33 cellular contexts compared by ENCODE assay signal in the genomic region with DNA sequence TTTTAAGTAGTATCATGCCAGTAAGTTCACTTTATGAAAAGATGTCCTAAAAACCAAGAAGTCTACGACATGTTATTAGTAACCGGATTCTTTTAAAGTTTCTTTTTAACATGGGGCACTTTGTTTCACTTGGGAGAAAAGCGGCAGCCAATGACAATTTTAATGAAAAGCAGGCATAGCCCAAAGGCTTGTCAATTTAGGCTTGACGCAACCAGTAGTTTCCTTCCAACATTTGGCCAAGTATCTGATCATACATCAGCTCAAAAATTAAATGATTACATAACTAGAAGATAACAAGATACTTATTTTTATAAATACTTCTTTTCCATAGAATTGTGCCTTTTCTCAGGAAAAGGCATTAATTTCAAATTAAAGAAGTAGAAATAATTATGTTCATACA.
"Had no signal": no experiment of that assay in that cellular context is flagged by ENCODE, and none has a peak within 500 bp of the region (broad histone marks: within the 10 kb centered on the region; RNA-seq: fewer than 3 reads in every experiment).

No MANE protein-coding gene starts in this region.

- H3K9me3 Mint-ChIP-seq: activated B cell treated with CpG ODN at 0.5 μM for 24 hours; activated CD4-positive, alpha-beta memory T cell treated with anti-CD3 and anti-CD28 coated beads, Interleukin-2, amount 10 ng/mL, durations not matched to agents 7 days and 5 days; activated naive CD4-positive, alpha-beta T cell treated with anti-CD3 and anti-CD28 coated beads, Interleukin-2, amount 10 ng/mL, durations not matched to agents 7 days and 5 days; activated naive CD4-positive, alpha-beta T cell treated with anti-CD3 and anti-CD28 coated beads, Interleukin-2, amount 50 U/mL, for 24 hours; activated naive CD8-positive, alpha-beta T cell treated with anti-CD3 and anti-CD28 coated beads, Interleukin-2, amount 50 U/mL, for 24 hours; activated T-cell treated with anti-CD3 and anti-CD28 coated beads, Interleukin-2, amount 50 U/mL, for 24 hours; activated T-helper 2 cell treated with anti-CD3 and anti-CD28 coated beads, Interferon-gamma antibody, Interleukin-2, Interleukin-4, amounts not matched to agents 10 μg/mL and 5 μg/mL and 100 μg/mL, durations not matched to agents 14 hours and 24 hours and 36 hours; brain; central memory CD8-positive, alpha-beta T cell; T-cell had no signal

- H3K4me1 ChIP-seq: ascending aorta had no signal

- H3K27me3 Mint-ChIP-seq: activated B cell treated with CpG ODN at 0.5 μM for 24 hours; activated CD4-positive, alpha-beta memory T cell treated with anti-CD3 and anti-CD28 coated beads, Interleukin-2, amount 10 ng/mL, durations not matched to agents 7 days and 5 days; activated CD4-positive, alpha-beta T cell treated with anti-CD3 and anti-CD28 coated beads, Interleukin-2, amount 10 ng/mL, durations not matched to agents 24 days and 14 days; activated CD8-positive, alpha-beta memory T cell treated with anti-CD3 and anti-CD28 coated beads, Interleukin-2, amount 10 ng/mL, durations not matched to agents 7 days and 5 days; activated naive CD4-positive, alpha-beta T cell treated with anti-CD3 and anti-CD28 coated beads, Interleukin-2, amount 10 ng/mL, durations not matched to agents 7 days and 5 days; activated naive CD4-positive, alpha-beta T cell treated with anti-CD3 and anti-CD28 coated beads, Interleukin-2, amount 50 U/mL, for 24 hours; activated naive CD8-positive, alpha-beta T cell; activated naive CD8-positive, alpha-beta T cell treated with anti-CD3 and anti-CD28 coated beads, Interleukin-2, amount 10 ng/mL, durations not matched to agents 7 days and 5 days; activated naive CD8-positive, alpha-beta T cell treated with anti-CD3 and anti-CD28 coated beads, Interleukin-2, amount 50 U/mL, for 24 hours; activated T-cell treated with anti-CD3 and anti-CD28 coated beads, Interleukin-2, amount 50 U/mL, for 24 hours; brain; central memory CD8-positive, alpha-beta T cell; T-cell; T-helper 17 cell had no signal

- ATAC-seq: activated CD8-positive, alpha-beta memory T cell treated with anti-CD3 and anti-CD28 coated beads, Interleukin-2, amount 10 ng/mL, durations not matched to agents 7 days and 5 days; activated CD8-positive, alpha-beta T cell treated with anti-CD3 and anti-CD28 coated beads, Interleukin-2, amount 10 ng/mL, durations not matched to agents 7 days and 5 days; activated naive CD8-positive, alpha-beta T cell treated with anti-CD3 and anti-CD28 coated beads, Interleukin-2, amount 50 U/mL, for 24 hours; T-cell; T-helper 17 cell had no signal

- H3K27me3 ChIP-seq: ascending aorta, cardiac muscle cell had no signal

- DNase-seq: activated B cell treated with CpG ODN at 0.5 μM for 24 hours; activated CD4-positive, alpha-beta memory T cell treated with anti-CD3 and anti-CD28 coated beads, Interleukin-2, amount 10 ng/mL, durations not matched to agents 7 days and 5 days; activated CD4-positive, alpha-beta T cell treated with anti-CD3 and anti-CD28 coated beads for 4 hours; activated CD4-positive, alpha-beta T cell treated with anti-CD3 and anti-CD28 coated beads, Interleukin-2, amount 10 ng/mL, durations not matched to agents 24 days and 14 days; activated CD4-positive, alpha-beta T cell treated with anti-CD3 and anti-CD28 coated beads, Interleukin-2, amount 50 U/mL, for 48 hours; activated CD4-positive, CD25-positive, alpha-beta regulatory T cell treated with anti-CD3 and anti-CD28 coated beads, Interleukin-2, amount 50 U/mL, for 72 hours; activated CD8-positive, alpha-beta memory T cell treated with anti-CD3 and anti-CD28 coated beads for 24 hours; activated CD8-positive, alpha-beta memory T cell treated with anti-CD3 and anti-CD28 coated beads, Interleukin-2, amount 10 ng/mL, durations not matched to agents 7 days and 5 days; activated CD8-positive, alpha-beta memory T cell treated with anti-CD3 and anti-CD28 coated beads, Interleukin-2, amount 50 U/mL, for 48 hours; activated CD8-positive, alpha-beta T cell treated with anti-CD3 and anti-CD28 coated beads, Interleukin-2, amount 10 ng/mL, durations not matched to agents 7 days and 5 days; activated effector memory CD4-positive, alpha-beta T cell treated with Interleukin-2 at 50 U/mL for 16 hours; activated gamma-delta T cell; activated naive CD4-positive, alpha-beta T cell treated with anti-CD3 and anti-CD28 coated beads, Interleukin-2, amount 10 ng/mL, durations not matched to agents 7 days and 5 days; activated naive CD4-positive, alpha-beta T cell treated with Interleukin-2 at 50 U/mL for 16 hours; activated naive CD8-positive, alpha-beta T cell treated with anti-CD3 and anti-CD28 coated beads, Interleukin-2, amount 10 ng/mL, durations not matched to agents 7 days and 5 days; activated naive CD8-positive, alpha-beta T cell treated with anti-CD3 and anti-CD28 coated beads, Interleukin-2, amount 50 U/mL, for 24 hours; activated T-cell treated with anti-CD3 and anti-CD28 coated beads, Interleukin-2, amount 50 U/mL, for 24 hours; activated T-cell treated with anti-CD3 and anti-CD28 coated beads, Interleukin-2, amount 50 U/mL, for 48 hours; amygdala; anterior cingulate cortex; caudate nucleus; cerebellar nuclear complex; T-cell; T-helper 17 cell; T1000 had no signal

- H3K4me3 Mint-ChIP-seq: activated B cell treated with CpG ODN at 0.5 μM for 24 hours; activated CD4-positive, alpha-beta memory T cell treated with anti-CD3 and anti-CD28 coated beads, Interleukin-2, amount 10 ng/mL, durations not matched to agents 7 days and 5 days; activated CD4-positive, alpha-beta T cell treated with anti-CD3 and anti-CD28 coated beads, Interleukin-2, amount 10 ng/mL, durations not matched to agents 24 days and 14 days; activated CD8-positive, alpha-beta memory T cell treated with anti-CD3 and anti-CD28 coated beads, Interleukin-2, amount 10 ng/mL, durations not matched to agents 7 days and 5 days; activated CD8-positive, alpha-beta T cell treated with anti-CD3 and anti-CD28 coated beads, Interleukin-2, amount 10 ng/mL, durations not matched to agents 7 days and 5 days; activated naive CD4-positive, alpha-beta T cell treated with anti-CD3 and anti-CD28 coated beads, Interleukin-2, amount 10 ng/mL, durations not matched to agents 7 days and 5 days; activated naive CD4-positive, alpha-beta T cell treated with anti-CD3 and anti-CD28 coated beads, Interleukin-2, amount 50 U/mL, for 24 hours; activated naive CD8-positive, alpha-beta T cell; activated naive CD8-positive, alpha-beta T cell treated with anti-CD3 and anti-CD28 coated beads, Interleukin-2, amount 10 ng/mL, durations not matched to agents 7 days and 5 days; activated naive CD8-positive, alpha-beta T cell treated with anti-CD3 and anti-CD28 coated beads, Interleukin-2, amount 50 U/mL, for 24 hours; activated T-cell treated with anti-CD3 and anti-CD28 coated beads, Interleukin-2, amount 50 U/mL, for 24 hours; brain; central memory CD8-positive, alpha-beta T cell; T-cell; T-helper 17 cell had no signal

- H3K27ac ChIP-seq: ascending aorta, cardiac muscle cell, VCaP had no signal

- H3K4me3 ChIP-seq: ascending aorta, cardiac muscle cell had no signal

- H3K4me1 Mint-ChIP-seq: activated B cell treated with CpG ODN at 0.5 μM for 24 hours; activated CD8-positive, alpha-beta memory T cell treated with anti-CD3 and anti-CD28 coated beads, Interleukin-2, amount 10 ng/mL, durations not matched to agents 7 days and 5 days; activated naive CD4-positive, alpha-beta T cell treated with anti-CD3 and anti-CD28 coated beads, Interleukin-2, amount 10 ng/mL, durations not matched to agents 7 days and 5 days; activated naive CD8-positive, alpha-beta T cell treated with anti-CD3 and anti-CD28 coated beads, Interleukin-2, amount 50 U/mL, for 24 hours; central memory CD8-positive, alpha-beta T cell had no signal

- H3K27ac Mint-ChIP-seq: activated B cell treated with CpG ODN at 0.5 μM for 24 hours; activated CD4-positive, alpha-beta memory T cell treated with anti-CD3 and anti-CD28 coated beads, Interleukin-2, amount 10 ng/mL, durations not matched to agents 7 days and 5 days; activated CD4-positive, alpha-beta T cell treated with anti-CD3 and anti-CD28 coated beads, Interleukin-2, amount 10 ng/mL, durations not matched to agents 24 days and 14 days; activated CD8-positive, alpha-beta memory T cell treated with anti-CD3 and anti-CD28 coated beads, Interleukin-2, amount 10 ng/mL, durations not matched to agents 7 days and 5 days; activated CD8-positive, alpha-beta T cell treated with anti-CD3 and anti-CD28 coated beads, Interleukin-2, amount 10 ng/mL, durations not matched to agents 7 days and 5 days; activated naive CD4-positive, alpha-beta T cell treated with anti-CD3 and anti-CD28 coated beads, Interleukin-2, amount 10 ng/mL, durations not matched to agents 7 days and 5 days; activated naive CD4-positive, alpha-beta T cell treated with anti-CD3 and anti-CD28 coated beads, Interleukin-2, amount 50 U/mL, for 24 hours; activated naive CD8-positive, alpha-beta T cell; activated naive CD8-positive, alpha-beta T cell treated with anti-CD3 and anti-CD28 coated beads, Interleukin-2, amount 10 ng/mL, durations not matched to agents 7 days and 5 days; activated naive CD8-positive, alpha-beta T cell treated with anti-CD3 and anti-CD28 coated beads, Interleukin-2, amount 50 U/mL, for 24 hours; activated T-cell treated with anti-CD3 and anti-CD28 coated beads, Interleukin-2, amount 50 U/mL, for 24 hours; activated T-helper 2 cell treated with anti-CD3 and anti-CD28 coated beads, Interferon-gamma antibody, Interleukin-2, Interleukin-4, amounts not matched to agents 10 μg/mL and 5 μg/mL and 100 μg/mL, durations not matched to agents 14 hours and 24 hours and 36 hours; brain; T-cell; T-helper 17 cell had no signal

- H3K9me3 ChIP-seq: ascending aorta had no signal
